ENCODE assay signal across 26 cellular contexts in genomic region chr1:223752721-223753515, GRCh38. TPM values are rescaled to one million over a fixed set of nuclear protein-coding genes. Genes with fewer than 3 reads are reported as not detected.
A peak's percentile ranks its signal among the peaks of the same experiment; 100 is the strongest.
DNase-seq lines count a peak whose midpoint lies in the region; ATAC-seq, FAIRE-seq and TF ChIP-seq lines count a peak whose summit lies in the region.
"Had no signal": no experiment of that assay in that cellular context is flagged by ENCODE, and none has a peak within 500 bp of the region (broad histone marks: within the 10 kb centered on the region; RNA-seq: fewer than 3 reads in every experiment).

No MANE protein-coding gene starts in this region.

- H3K9me3 Mint-ChIP-seq in CD4-positive, CD25-positive, alpha-beta regulatory T cell, result peaks cover 0 to 2% (median 0%) of the 10 kb centered on the region in 7 donors
- H3K9me3 Mint-ChIP-seq in GM23338, result no peaks in the 10 kb centered on the region; the same call in 2 of the 3 replicates
- H3K9me3 Mint-ChIP-seq in activated T-helper 1 cell treated with anti-CD3 and anti-CD28 coated beads, Interleukin-12 subunit alpha, Interleukin-12 subunit beta, Interleukin-2, Interleukin-4 antibody, amounts not matched to agents 30 ng/mL and 10 ng/mL and 1 ng/mL, durations not matched to agents 14 hours and 24 hours and 36 hours, result no peaks in the 10 kb centered on the region
- H3K9me3 Mint-ChIP-seq: CD4-positive, alpha-beta memory T cell; dendritic cell treated with granulocyte-macrophage colony-stimulating factor and Interleukin-4, amounts not matched to agents 40 ng/mL and 50 ng/mL, for 4 days; stimulated activated memory B cell treated with anti-CD40 and anti-IgM and Interleukin-4, amounts not matched to agents 10 μg/mL and 1 μg/mL and 100 μg/mL, for 72 hours had no signal

- intact Hi-C loops in activated T-helper 1 cell treated with anti-CD3 and anti-CD28 coated beads, Interleukin-12 subunit alpha, Interleukin-12 subunit beta, Interleukin-2, Interleukin-4 antibody, amounts not matched to agents 30 ng/mL and 10 ng/mL and 1 ng/mL, durations not matched to agents 14 hours and 24 hours and 36 hours (cut with micrococcal nuclease), result no loop called here
- intact Hi-C loops in pancreas (cut with DNase I), result loop anchor here in 1 of 3 donors (2.0 kb wide), 1 partner anchor 46 kb away; no protein-coding TSS in a partner anchor

- H3K9me3 ChIP-seq in CD4-positive, CD25-positive, alpha-beta regulatory T cell (ENCODE audit: control insufficient read depth in 2 of 2, low read length in 2 of 2), result no peaks in the 10 kb centered on the region
- H3K9me3 ChIP-seq in pancreas (no peaks in the 10 kb centered on the region), Karpas-422 (ENCODE audit: low read length) (no peaks in the 10 kb centered on the region)
- H3K9me3 ChIP-seq: breast epithelium, left lung, psoas muscle, SK-N-SH, thoracic aorta, vagina had no signal

- FAIRE-seq in pancreas (lab: Jason Lieb, UNC), result no peak

- H3F3A ChIP-seq in GM23338 (replicated peaks; ENCODE audit: low read depth), result no peaks in the 10 kb centered on the region

- H3K36me3 ChIP-seq in CD4-positive, CD25-positive, alpha-beta regulatory T cell (ENCODE audit: control insufficient read depth, insufficient read depth, low read length), result peaks cover 83% of the 10 kb centered on the region
- H3K36me3 ChIP-seq in GM23338 (ENCODE audit: insufficient read depth), result no peaks in the 10 kb centered on the region
- peaks cover 0 to 73% (median 25%) of the 10 kb centered on the region in 3 donors for H3K36me3 ChIP-seq in pancreas
- no peaks in the 10 kb centered on the region for H3K36me3 ChIP-seq in Karpas-422 (ENCODE audit: insufficient read depth, low read length)

- no peaks in the 10 kb centered on the region for H3K79me2 ChIP-seq in GM23338 (replicated peaks; ENCODE audit: insufficient read depth)
- no peaks in the 10 kb centered on the region for H3K79me2 ChIP-seq in Karpas-422 (ENCODE audit: low read length)

- TF ChIP-seq CTCF in GM23338 (conservative IDR thresholded peaks at IDR 0.05; ENCODE audit: low read depth in 2 of 2) (no peak), pancreas (IDR thresholded peaks at IDR 0.05) (no peak)

- peaks cover 6 to 17% (median 14%) of the 10 kb centered on the region in 4 donors for H3K4me1 Mint-ChIP-seq in CD4-positive, CD25-positive, alpha-beta regulatory T cell
- peaks cover 19% of the 10 kb centered on the region for H3K4me1 Mint-ChIP-seq in GM23338
- H3K4me1 Mint-ChIP-seq in activated T-helper 1 cell treated with anti-CD3 and anti-CD28 coated beads, Interleukin-12 subunit alpha, Interleukin-12 subunit beta, Interleukin-2, Interleukin-4 antibody, amounts not matched to agents 30 ng/mL and 10 ng/mL and 1 ng/mL, durations not matched to agents 14 hours and 24 hours and 36 hours (ENCODE audit: low read depth), result peaks cover 9% of the 10 kb centered on the region

- H3K4me3 ChIP-seq in CD4-positive, CD25-positive, alpha-beta regulatory T cell (ENCODE audit: low read depth, low read length), result no peak overlapping the region
- H3K4me3 ChIP-seq in GM23338 (no peak overlapping the region), pancreas (no peak overlapping the region), Karpas-422 (ENCODE audit: low read length) (no peak overlapping the region)
- H3K4me3 ChIP-seq: breast epithelium, left lung, psoas muscle, thoracic aorta, vagina had no signal

- H3K27ac ChIP-seq in CD4-positive, CD25-positive, alpha-beta regulatory T cell (ENCODE audit: insufficient read depth, low read length, poor library complexity, severe bottlenecking), result no peak overlapping the region
- H3K27ac ChIP-seq in GM23338 (ENCODE audit: low read depth) (no peak overlapping the region), pancreas (no peak overlapping the region), Karpas-422 (ENCODE audit: low read length) (no peak overlapping the region)
- H3K27ac ChIP-seq: breast epithelium, left lung, psoas muscle, thoracic aorta, vagina had no signal

- no peak for DNase-seq in CD4-positive, CD25-positive, alpha-beta regulatory T cell
- peak; percentile 84 for DNase-seq in GM23338 (ENCODE audit: low spot score)
- DNase-seq in activated T-helper 1 cell treated with anti-CD3 and anti-CD28 coated beads, Interleukin-12 subunit alpha, Interleukin-12 subunit beta, Interleukin-2, Interleukin-4 antibody, amounts not matched to agents 30 ng/mL and 10 ng/mL and 1 ng/mL, durations not matched to agents 14 hours and 24 hours and 36 hours (ENCODE audit: low spot score), result no peak
- DNase-seq in iPS-NIHi7 (ENCODE audit: extremely low spot score), result peak; percentile 83
- no peak for DNase-seq in pancreas
- DNase-seq in Karpas-422, result no peak
- DNase-seq in NCI-H2171 (lab: John Stamatoyannopoulos, UW), result no peak
- DNase-seq: activated CD4-positive, alpha-beta T cell treated with anti-CD3 and anti-CD28 coated beads, Interleukin-2, amount 50 U/mL, for 1 hour; activated CD8-positive, alpha-beta memory T cell treated with anti-CD3 and anti-CD28 coated beads, Interleukin-2, amount 50 U/mL, for 4 hours; activated effector memory CD4-positive, alpha-beta T cell treated with anti-CD3 and anti-CD28 coated beads, Interleukin-2, amount 50 U/mL, for 16 hours; CD4-positive, alpha-beta memory T cell; head of caudate nucleus; Kasumi-1; left lung; midbrain; NCI-H1092; NCI-H2029; psoas muscle; SK-N-SH; T-helper 2 cell had no signal

- no peak overlapping the region for H3K4me3 Mint-ChIP-seq in CD4-positive, CD25-positive, alpha-beta regulatory T cell
- H3K4me3 Mint-ChIP-seq in GM23338, result no peak overlapping the region
- H3K4me3 Mint-ChIP-seq in activated T-helper 1 cell treated with anti-CD3 and anti-CD28 coated beads, Interleukin-12 subunit alpha, Interleukin-12 subunit beta, Interleukin-2, Interleukin-4 antibody, amounts not matched to agents 30 ng/mL and 10 ng/mL and 1 ng/mL, durations not matched to agents 14 hours and 24 hours and 36 hours, result no peak overlapping the region
- H3K4me3 Mint-ChIP-seq: CD4-positive, alpha-beta memory T cell; dendritic cell treated with granulocyte-macrophage colony-stimulating factor and Interleukin-4, amounts not matched to agents 40 ng/mL and 50 ng/mL, for 4 days; stimulated activated memory B cell treated with anti-CD40 and anti-IgM and Interleukin-4, amounts not matched to agents 10 μg/mL and 1 μg/mL and 100 μg/mL, for 72 hours had no signal

- H2AFZ ChIP-seq in GM23338, result no peak overlapping the region
- H2AFZ ChIP-seq in Karpas-422 (ENCODE audit: low read length), result no peak overlapping the region

- H3K4me2 ChIP-seq in GM23338, result peak overlapping the region; percentile 57; the same call in 1 of the 2 replicates
- H3K4me2 ChIP-seq in Karpas-422 (ENCODE audit: low read depth, low read length, poor library complexity, severe bottlenecking), result no peak overlapping the region
- H3K4me2 ChIP-seq: SK-N-SH had no signal

- no peaks in the 10 kb centered on the region for H3K27me3 ChIP-seq in CD4-positive, CD25-positive, alpha-beta regulatory T cell (ENCODE audit: control insufficient read depth, insufficient read depth, low read length)
- H3K27me3 ChIP-seq in GM23338 (ENCODE audit: insufficient read depth) (peaks cover 11% of the 10 kb centered on the region), pancreas (no peaks in the 10 kb centered on the region), Karpas-422 (ENCODE audit: low read length) (no peaks in the 10 kb centered on the region)
- H3K27me3 ChIP-seq: breast epithelium, left lung, vagina had no signal

- H3K36me3 Mint-ChIP-seq in CD4-positive, CD25-positive, alpha-beta regulatory T cell, result peaks cover 31% of the 10 kb centered on the region
- H3K36me3 Mint-ChIP-seq in GM23338 (ENCODE audit: low read depth), result peaks cover 18% of the 10 kb centered on the region
- peaks cover 38% of the 10 kb centered on the region for H3K36me3 Mint-ChIP-seq in activated T-helper 1 cell treated with anti-CD3 and anti-CD28 coated beads, Interleukin-12 subunit alpha, Interleukin-12 subunit beta, Interleukin-2, Interleukin-4 antibody, amounts not matched to agents 30 ng/mL and 10 ng/mL and 1 ng/mL, durations not matched to agents 14 hours and 24 hours and 36 hours (ENCODE audit: low read depth)

- H3K9ac ChIP-seq in Karpas-422 (ENCODE audit: low read length), result no peak overlapping the region
- H3K9ac ChIP-seq: SK-N-SH had no signal

- H3K27me3 Mint-ChIP-seq in CD4-positive, CD25-positive, alpha-beta regulatory T cell, result no peaks in the 10 kb centered on the region
- peaks cover 6% of the 10 kb centered on the region for H3K27me3 Mint-ChIP-seq in GM23338 (ENCODE audit: insufficient read depth, low read depth, poor library complexity)
- no peaks in the 10 kb centered on the region for H3K27me3 Mint-ChIP-seq in activated T-helper 1 cell treated with anti-CD3 and anti-CD28 coated beads, Interleukin-12 subunit alpha, Interleukin-12 subunit beta, Interleukin-2, Interleukin-4 antibody, amounts not matched to agents 30 ng/mL and 10 ng/mL and 1 ng/mL, durations not matched to agents 14 hours and 24 hours and 36 hours (ENCODE audit: insufficient read depth)
- H3K27me3 Mint-ChIP-seq: CD4-positive, alpha-beta memory T cell; dendritic cell treated with granulocyte-macrophage colony-stimulating factor and Interleukin-4, amounts not matched to agents 40 ng/mL and 50 ng/mL, for 4 days; stimulated activated memory B cell treated with anti-CD40 and anti-IgM and Interleukin-4, amounts not matched to agents 10 μg/mL and 1 μg/mL and 100 μg/mL, for 72 hours had no signal

- H3K9me2 ChIP-seq in GM23338 (ENCODE audit: insufficient read depth) (0 out of 2 replicates have a peak, but pooled peaks cover 2% of the 10 kb centered on the region), Karpas-422 (replicated peaks; ENCODE audit: insufficient read depth, low read length) (no peaks in the 10 kb centered on the region)
- H3K9me2 ChIP-seq: SK-N-SH had no signal

- peak overlapping the region in 2 of 3 donors; percentile 89 to 90 for H3K27ac Mint-ChIP-seq in CD4-positive, CD25-positive, alpha-beta regulatory T cell
- H3K27ac Mint-ChIP-seq in GM23338, result peak overlapping the region; percentile 51
- H3K27ac Mint-ChIP-seq in activated T-helper 1 cell treated with anti-CD3 and anti-CD28 coated beads, Interleukin-12 subunit alpha, Interleukin-12 subunit beta, Interleukin-2, Interleukin-4 antibody, amounts not matched to agents 30 ng/mL and 10 ng/mL and 1 ng/mL, durations not matched to agents 14 hours and 24 hours and 36 hours, result peak overlapping the region; percentile 35
- H3K27ac Mint-ChIP-seq: dendritic cell treated with granulocyte-macrophage colony-stimulating factor and Interleukin-4, amounts not matched to agents 40 ng/mL and 50 ng/mL, for 4 days; stimulated activated memory B cell treated with anti-CD40 and anti-IgM and Interleukin-4, amounts not matched to agents 10 μg/mL and 1 μg/mL and 100 μg/mL, for 72 hours had no signal

- WGBS in pancreas, 2 donors, result 81 to 88% methylated on average over 15 of the region's 15 CpGs

- no peaks in the 10 kb centered on the region for H4K20me1 ChIP-seq in GM23338 (replicated peaks; ENCODE audit: insufficient read depth)
- no peaks in the 10 kb centered on the region for H4K20me1 ChIP-seq in Karpas-422 (ENCODE audit: insufficient read depth, low read depth, low read length)

- H3K4me1 ChIP-seq in CD4-positive, CD25-positive, alpha-beta regulatory T cell (ENCODE audit: control insufficient read depth, insufficient read depth, low read length, poor library complexity, severe bottlenecking), result peaks cover 12% of the 10 kb centered on the region
- H3K4me1 ChIP-seq in GM23338 (ENCODE audit: insufficient read depth) (peaks cover 14% of the 10 kb centered on the region), pancreas (peaks cover 0 to 4% (median 0%) of the 10 kb centered on the region in 3 donors), Karpas-422 (ENCODE audit: low read length) (no peaks in the 10 kb centered on the region)
- H3K4me1 ChIP-seq: breast epithelium had no signal

- ATAC-seq in CD4-positive, CD25-positive, alpha-beta regulatory T cell (ENCODE audit: low read depth in 2 of 2), result no peak
- ATAC-seq in GM23338, result peak; percentile 63
- ATAC-seq in pancreas, result no peak
- ATAC-seq: HCT116; left lung; psoas muscle; stimulated activated memory B cell treated with anti-CD40 and anti-IgM and Interleukin-4, amounts not matched to agents 10 μg/mL and 1 μg/mL and 100 μg/mL, for 72 hours had no signal

RNA-seq across cellular contexts. Expression of gene CAPN2, which starts 40.6 kb away (rescaled TPM):
- 278 TPM for total RNA-seq in CD4-positive, CD25-positive, alpha-beta regulatory T cell
- 100 to 1,000 TPM; 132 to 191 (median 150) TPM for polyA plus RNA-seq in CD4-positive, CD25-positive, alpha-beta regulatory T cell
- 17.5 and 17.8 TPM in 2 replicates for total RNA-seq in GM23338 (2014; rRNA removed; shearing (Covaris generic))
- 8.4 and 8.8 TPM in 2 replicates for polyA plus RNA-seq in GM23338 (2016; fragmentation: Nextera tagmentation; extraction: Ambion mirVana)
- total RNA-seq in activated T-helper 1 cell treated with anti-CD3 and anti-CD28 coated beads, Interleukin-12 subunit alpha, Interleukin-12 subunit beta, Interleukin-2, Interleukin-4 antibody, amounts not matched to agents 30 ng/mL and 10 ng/mL and 1 ng/mL, durations not matched to agents 14 hours and 24 hours and 36 hours, result 66.3 and 70.4 TPM in 2 replicates
- total RNA-seq in pancreas, result 10 to 100 TPM; 48.2 to 90.0 (median 54.6) TPM
- polyA plus RNA-seq in pancreas, result 10 to 100 TPM; 55.8 to 59.0 TPM
- not detected in 2 replicates for total RNA-seq in Karpas-422 (2014; rRNA removed; shearing (Covaris generic); ENCODE audit: low replicate concordance)

Comparison
In these comparisons a context has a peak if more than half of its experiments do, and no peak if none do; other contexts are left out.
1. DNase-seq: peak in GM23338 (single experiment) and iPS-NIHi7 (single experiment); none in CD4-positive, CD25-positive, alpha-beta regulatory T cell (0 of 3), activated T-helper 1 cell treated with anti-CD3 and anti-CD28 coated beads, Interleukin-12 subunit alpha, Interleukin-12 subunit beta, Interleukin-2, Interleukin-4 antibody, amounts not matched to agents 30 ng/mL and 10 ng/mL and 1 ng/mL, durations not matched to agents 14 hours and 24 hours and 36 hours (single experiment), pancreas (0 of 6), Karpas-422 (single experiment) and NCI-H2171 (single experiment).
2. H3K27ac Mint-ChIP-seq: peak in every context shown above with its lines; median percentile 90 in CD4-positive, CD25-positive, alpha-beta regulatory T cell; 51 in GM23338; 35 in activated T-helper 1 cell treated with anti-CD3 and anti-CD28 coated beads, Interleukin-12 subunit alpha, Interleukin-12 subunit beta, Interleukin-2, Interleukin-4 antibody, amounts not matched to agents 30 ng/mL and 10 ng/mL and 1 ng/mL, durations not matched to agents 14 hours and 24 hours and 36 hours.
3. RNA of gene CAPN2, which starts 40.6 kb away (total RNA-seq): 278 TPM in CD4-positive, CD25-positive, alpha-beta regulatory T cell (single experiment), 66.3 to 70.4 TPM in activated T-helper 1 cell treated with anti-CD3 and anti-CD28 coated beads, Interleukin-12 subunit alpha, Interleukin-12 subunit beta, Interleukin-2, Interleukin-4 antibody, amounts not matched to agents 30 ng/mL and 10 ng/mL and 1 ng/mL, durations not matched to agents 14 hours and 24 hours and 36 hours, 48.2 to 90.0 TPM in pancreas and 17.5 to 17.8 TPM in GM23338; not detected in Karpas-422; every median in the first group is over 10 times any median in the second.